Comparison of ENCODE assay signal across 29 cellular contexts in genomic region chr6:6604015-6604414, GRCh38.
"Had no signal": no experiment of that assay in that cellular context is flagged by ENCODE, and none has a peak within 500 bp of the region (broad histone marks: within the 10 kb centered on the region; RNA-seq: fewer than 3 reads in every experiment).

No MANE protein-coding gene starts in this region.

- H3K27ac Mint-ChIP-seq: stimulated activated effector memory CD8-positive, alpha-beta T cell treated with anti-CD3 and anti-CD28 coated beads, Interleukin-12 subunit alpha, Interleukin-12 subunit beta, amount 100 ng/mL, for 72 hours; stimulated activated naive CD8-positive, alpha-beta T cell treated with anti-CD3 and anti-CD28 coated beads, Interleukin-15, amount 100 ng/mL, for 72 hours; stimulated activated naive CD8-positive, alpha-beta T cell treated with anti-CD3 and anti-CD28 coated beads, Interleukin-15, Interleukin-2, amounts not matched to agents 100 ng/mL and 50 ng/mL, for 24 hours; type B pancreatic cell had no signal

- H3K4me3 Mint-ChIP-seq: stimulated activated effector memory CD8-positive, alpha-beta T cell treated with anti-CD3 and anti-CD28 coated beads, Interleukin-12 subunit alpha, Interleukin-12 subunit beta, amount 100 ng/mL, for 72 hours; stimulated activated memory B cell treated with anti-CD40 and anti-IgM and Interleukin-4, amounts not matched to agents 10 μg/mL and 1 μg/mL and 100 μg/mL, for 72 hours; stimulated activated naive B cell treated with anti-CD40 and anti-IgM and Interleukin-4, amounts not matched to agents 10 μg/mL and 1 μg/mL and 100 μg/mL, for 72 hours; stimulated activated naive CD8-positive, alpha-beta T cell treated with anti-CD3 and anti-CD28 coated beads, Interleukin-15, Interleukin-2, amounts not matched to agents 100 ng/mL and 50 ng/mL, for 24 hours; type B pancreatic cell had no signal

- DNase-seq: stimulated activated CD4-positive, alpha-beta T cell treated with anti-CD3 and anti-CD28 coated beads, Interleukin-2, amount 100 ng/mL, for 48 hours; stimulated activated CD4-positive, alpha-beta T cell treated with anti-CD3 and anti-CD28 coated beads, Interleukin-4, amount 100 ng/mL, for 1 hour; stimulated activated CD4-positive, alpha-beta T cell treated with anti-CD3 and anti-CD28 coated beads, Interleukin-4, amount 100 ng/mL, for 24 hours; stimulated activated CD4-positive, alpha-beta T cell treated with anti-CD3 and anti-CD28 coated beads, Interleukin-4, amount 100 ng/mL, for 4 hours; stimulated activated CD8-positive, alpha-beta memory T cell treated with anti-CD3 and anti-CD28 coated beads, Interleukin-4, amount 100 ng/mL, for 48 hours; stimulated activated naive B cell treated with anti-CD40 and anti-IgM and Interleukin-4, amounts not matched to agents 10 μg/mL and 1 μg/mL and 100 μg/mL, for 72 hours; stimulated activated naive CD4-positive, alpha-beta T cell; stimulated activated naive CD4-positive, alpha-beta T cell treated with Interleukin-2 at 50 U/mL for 16 hours; stimulated activated naive CD8-positive, alpha-beta T cell treated with anti-CD3 and anti-CD28 coated beads, Interleukin-15, amount 100 ng/mL, for 72 hours; stimulated activated naive CD8-positive, alpha-beta T cell treated with anti-CD3 and anti-CD28 coated beads, Interleukin-15, Interleukin-2, amounts not matched to agents 100 U/mL and 50 U/mL, for 24 hours; stomach; substantia nigra; testis; thyroid gland; tibial artery; transverse colon; trophoblast cell; upper lobe of left lung; upper lobe of right lung; uterus had no signal

- H3K27me3 ChIP-seq: stomach, suprapubic skin, testis, thyroid gland, tibial artery, tibial nerve, upper lobe of left lung, upper lobe of right lung, uterus, vagina had no signal

- H3K9me3 ChIP-seq: suprapubic skin, testis, thoracic aorta, thyroid gland, transverse colon, upper lobe of right lung, uterus, vagina had no signal

- FAIRE-seq: urothelium cell line had no signal

- H3K27me3 Mint-ChIP-seq: stimulated activated memory B cell treated with anti-CD40 and anti-IgM and Interleukin-4, amounts not matched to agents 10 μg/mL and 1 μg/mL and 100 μg/mL, for 72 hours; stimulated activated naive B cell treated with anti-CD40 and anti-IgM and Interleukin-4, amounts not matched to agents 10 μg/mL and 1 μg/mL and 100 μg/mL, for 72 hours; stimulated activated naive CD8-positive, alpha-beta T cell treated with anti-CD3 and anti-CD28 coated beads, Interleukin-15, amount 100 ng/mL, for 72 hours; stimulated activated naive CD8-positive, alpha-beta T cell treated with anti-CD3 and anti-CD28 coated beads, Interleukin-15, Interleukin-2, amounts not matched to agents 100 ng/mL and 50 ng/mL, for 24 hours; type B pancreatic cell had no signal

- H3K36me3 ChIP-seq: stomach, suprapubic skin, thoracic aorta, thyroid gland, tibial artery, tibial nerve, transverse colon, upper lobe of left lung, upper lobe of right lung, uterus, vagina had no signal

- H3K36me3 Mint-ChIP-seq: stimulated activated effector memory CD8-positive, alpha-beta T cell treated with anti-CD3 and anti-CD28 coated beads, Interleukin-12 subunit alpha, Interleukin-12 subunit beta, amount 100 ng/mL, for 72 hours; type B pancreatic cell had no signal

- H3K9me3 Mint-ChIP-seq: stimulated activated effector memory CD8-positive, alpha-beta T cell treated with anti-CD3 and anti-CD28 coated beads, Interleukin-12 subunit alpha, Interleukin-12 subunit beta, amount 100 ng/mL, for 72 hours had no signal

- H3K4me3 ChIP-seq: stomach, suprapubic skin, testis, thoracic aorta, thyroid gland, tibial artery, tibial nerve, transverse colon, upper lobe of left lung, upper lobe of right lung, uterus, vagina had no signal

- H3K4me1 ChIP-seq: suprapubic skin, testis, tibial artery, tibial nerve, upper lobe of right lung, uterus, vagina had no signal

- H3K4me1 Mint-ChIP-seq: stimulated activated effector memory CD8-positive, alpha-beta T cell treated with anti-CD3 and anti-CD28 coated beads, Interleukin-12 subunit alpha, Interleukin-12 subunit beta, amount 100 ng/mL, for 72 hours had no signal

- H3K27ac ChIP-seq: stomach, suprapubic skin, testis, thoracic aorta, thyroid gland, tibial artery, tibial nerve, transverse colon, upper lobe of left lung, upper lobe of right lung, uterus, vagina had no signal

- ATAC-seq: stimulated activated effector memory CD8-positive, alpha-beta T cell treated with anti-CD3 and anti-CD28 coated beads, Interleukin-12 subunit alpha, Interleukin-12 subunit beta, amount 100 ng/mL, for 72 hours; stimulated activated memory B cell treated with anti-CD40 and anti-IgM and Interleukin-4, amounts not matched to agents 10 μg/mL and 1 μg/mL and 100 μg/mL, for 72 hours; stimulated activated naive B cell treated with anti-CD40 and anti-IgM and Interleukin-4, amounts not matched to agents 10 μg/mL and 1 μg/mL and 100 μg/mL, for 72 hours; stimulated activated naive CD8-positive, alpha-beta T cell treated with anti-CD3 and anti-CD28 coated beads, Interleukin-15, amount 100 ng/mL, for 72 hours; stimulated activated naive CD8-positive, alpha-beta T cell treated with anti-CD3 and anti-CD28 coated beads, Interleukin-15, Interleukin-2, amounts not matched to agents 100 U/mL and 50 U/mL, for 24 hours; upper lobe of right lung had no signal
